Comparison of ENCODE assay signal across 1 cellular context in the genomic region with DNA sequence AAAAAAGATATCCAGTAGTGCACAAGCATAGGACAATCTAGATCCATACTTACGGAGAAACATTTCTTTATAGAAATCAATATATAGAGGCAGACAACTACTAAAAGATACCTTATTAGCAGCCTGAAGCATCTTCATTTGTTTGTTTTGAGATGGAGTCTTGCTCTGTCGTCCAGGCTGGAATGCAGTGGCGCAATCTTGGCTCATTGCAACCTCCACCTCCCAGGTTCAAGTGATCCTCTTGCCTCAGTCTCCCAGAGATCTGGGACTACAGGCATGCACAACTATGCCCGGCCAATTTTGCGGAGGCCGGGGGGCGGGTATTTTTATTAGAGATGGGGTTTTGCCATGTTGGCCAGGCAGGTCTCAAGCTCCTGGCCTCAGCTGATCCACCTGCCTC.
TF ChIP-seq lines count a peak whose summit lies in the region.

No MANE protein-coding gene starts in this region.

TF ChIP-seq in HepG2, 621 proteins besides CTCF, POLR2A, EP300 and RAD21:
- TF ChIP-seq, protein P1, sequence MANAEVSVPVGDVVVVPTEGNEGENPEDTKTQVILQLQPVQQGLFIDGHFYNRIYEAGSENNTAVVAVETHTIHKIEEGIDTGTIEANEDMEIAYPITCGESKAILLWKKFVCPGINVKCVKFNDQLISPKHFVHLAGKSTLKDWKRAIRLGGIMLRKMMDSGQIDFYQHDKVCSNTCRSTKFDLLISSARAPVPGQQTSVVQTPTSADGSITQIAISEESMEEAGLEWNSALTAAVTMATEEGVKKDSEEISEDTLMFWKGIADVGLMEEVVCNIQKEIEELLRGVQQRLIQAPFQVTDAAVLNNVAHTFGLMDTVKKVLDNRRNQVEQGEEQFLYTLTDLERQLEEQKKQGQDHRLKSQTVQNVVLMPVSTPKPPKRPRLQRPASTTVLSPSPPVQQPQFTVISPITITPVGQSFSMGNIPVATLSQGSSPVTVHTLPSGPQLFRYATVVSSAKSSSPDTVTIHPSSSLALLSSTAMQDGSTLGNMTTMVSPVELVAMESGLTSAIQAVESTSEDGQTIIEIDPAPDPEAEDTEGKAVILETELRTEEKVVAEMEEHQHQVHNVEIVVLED (CRISPR knock-in tag; IDR thresholded peaks at IDR 0.05; ENCODE audit: borderline replicate concordance): no peak
- peak; percentile 61 for TF ChIP-seq TEAD3 (CRISPR knock-in tag; optimal IDR thresholded peaks at IDR 0.05; ENCODE audit: borderline replicate concordance)
- TF ChIP-seq, protein P2, sequence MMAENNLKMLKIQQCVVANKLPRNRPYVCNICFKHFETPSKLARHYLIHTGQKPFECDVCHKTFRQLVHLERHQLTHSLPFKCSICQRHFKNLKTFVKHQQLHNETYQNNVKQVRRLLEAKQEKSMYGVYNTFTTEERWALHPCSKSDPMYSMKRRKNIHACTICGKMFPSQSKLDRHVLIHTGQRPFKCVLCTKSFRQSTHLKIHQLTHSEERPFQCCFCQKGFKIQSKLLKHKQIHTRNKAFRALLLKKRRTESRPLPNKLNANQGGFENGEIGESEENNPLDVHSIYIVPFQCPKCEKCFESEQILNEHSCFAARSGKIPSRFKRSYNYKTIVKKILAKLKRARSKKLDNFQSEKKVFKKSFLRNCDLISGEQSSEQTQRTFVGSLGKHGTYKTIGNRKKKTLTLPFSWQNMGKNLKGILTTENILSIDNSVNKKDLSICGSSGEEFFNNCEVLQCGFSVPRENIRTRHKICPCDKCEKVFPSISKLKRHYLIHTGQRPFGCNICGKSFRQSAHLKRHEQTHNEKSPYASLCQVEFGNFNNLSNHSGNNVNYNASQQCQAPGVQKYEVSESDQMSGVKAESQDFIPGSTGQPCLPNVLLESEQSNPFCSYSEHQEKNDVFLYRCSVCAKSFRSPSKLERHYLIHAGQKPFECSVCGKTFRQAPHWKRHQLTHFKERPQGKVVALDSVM (CRISPR knock-in tag; IDR thresholded peaks at IDR 0.05): peak; percentile 61; the same call in 1 of the 2 replicates
- TF ChIP-seq, protein P3, sequence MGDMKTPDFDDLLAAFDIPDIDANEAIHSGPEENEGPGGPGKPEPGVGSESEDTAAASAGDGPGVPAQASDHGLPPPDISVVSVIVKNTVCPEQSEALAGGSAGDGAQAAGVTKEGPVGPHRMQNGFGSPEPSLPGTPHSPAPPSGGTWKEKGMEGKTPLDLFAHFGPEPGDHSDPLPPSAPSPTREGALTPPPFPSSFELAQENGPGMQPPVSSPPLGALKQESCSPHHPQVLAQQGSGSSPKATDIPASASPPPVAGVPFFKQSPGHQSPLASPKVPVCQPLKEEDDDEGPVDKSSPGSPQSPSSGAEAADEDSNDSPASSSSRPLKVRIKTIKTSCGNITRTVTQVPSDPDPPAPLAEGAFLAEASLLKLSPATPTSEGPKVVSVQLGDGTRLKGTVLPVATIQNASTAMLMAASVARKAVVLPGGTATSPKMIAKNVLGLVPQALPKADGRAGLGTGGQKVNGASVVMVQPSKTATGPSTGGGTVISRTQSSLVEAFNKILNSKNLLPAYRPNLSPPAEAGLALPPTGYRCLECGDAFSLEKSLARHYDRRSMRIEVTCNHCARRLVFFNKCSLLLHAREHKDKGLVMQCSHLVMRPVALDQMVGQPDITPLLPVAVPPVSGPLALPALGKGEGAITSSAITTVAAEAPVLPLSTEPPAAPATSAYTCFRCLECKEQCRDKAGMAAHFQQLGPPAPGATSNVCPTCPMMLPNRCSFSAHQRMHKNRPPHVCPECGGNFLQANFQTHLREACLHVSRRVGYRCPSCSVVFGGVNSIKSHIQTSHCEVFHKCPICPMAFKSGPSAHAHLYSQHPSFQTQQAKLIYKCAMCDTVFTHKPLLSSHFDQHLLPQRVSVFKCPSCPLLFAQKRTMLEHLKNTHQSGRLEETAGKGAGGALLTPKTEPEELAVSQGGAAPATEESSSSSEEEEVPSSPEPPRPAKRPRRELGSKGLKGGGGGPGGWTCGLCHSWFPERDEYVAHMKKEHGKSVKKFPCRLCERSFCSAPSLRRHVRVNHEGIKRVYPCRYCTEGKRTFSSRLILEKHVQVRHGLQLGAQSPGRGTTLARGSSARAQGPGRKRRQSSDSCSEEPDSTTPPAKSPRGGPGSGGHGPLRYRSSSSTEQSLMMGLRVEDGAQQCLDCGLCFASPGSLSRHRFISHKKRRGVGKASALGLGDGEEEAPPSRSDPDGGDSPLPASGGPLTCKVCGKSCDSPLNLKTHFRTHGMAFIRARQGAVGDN (CRISPR knock-in tag; IDR thresholded peaks at IDR 0.05): no peak
- no peak for TF ChIP-seq ZNF20 (CRISPR knock-in tag; IDR thresholded peaks at IDR 0.05)
- no peak for TF ChIP-seq BHLHE40 (IDR thresholded peaks at IDR 0.05; ENCODE audit: low read length)
- TF ChIP-seq CEBPG (CRISPR knock-in tag; IDR thresholded peaks at IDR 0.05): peak; percentile 25; the same call in 1 of the 2 replicates
- no peak for TF ChIP-seq ZSCAN25 (CRISPR knock-in tag; IDR thresholded peaks at IDR 0.05)
- peak; percentile 47; the same call in 1 of the 2 replicates for TF ChIP-seq ZNF121 (CRISPR knock-in tag; IDR thresholded peaks at IDR 0.05)
- TF ChIP-seq ZNF761 (CRISPR knock-in tag; conservative IDR thresholded peaks at IDR 0.05): no peak
- no peak for TF ChIP-seq ZNF317 (CRISPR knock-in tag; IDR thresholded peaks at IDR 0.05)
